21 cellular contexts compared by ENCODE assay signal in genomic region chr3:31392568-31392967, GRCh38.
DNase-seq lines count a peak whose midpoint lies in the region; ATAC-seq, FAIRE-seq and TF ChIP-seq lines count a peak whose summit lies in the region.
"Had no signal": no experiment of that assay in that cellular context is flagged by ENCODE, and none has a peak within 500 bp of the region (broad histone marks: within the 10 kb centered on the region; RNA-seq: fewer than 3 reads in every experiment).

No MANE protein-coding gene starts in this region.

- H3K27me3 ChIP-seq in MM.1S (replicated peaks; ENCODE audit: insufficient read depth, low read length) (no peaks in the 10 kb centered on the region), lower lobe of right lung (ENCODE audit: low read depth) (no peaks in the 10 kb centered on the region)
- no peaks in the 10 kb centered on the region for H3K27me3 ChIP-seq in CD4-positive, alpha-beta memory T cell (ENCODE audit: insufficient read depth, low read length)
- H3K27me3 ChIP-seq: breast epithelium, esophagus squamous epithelium, SJSA1, uterus had no signal

- no peak for TF ChIP-seq POLR2A in GM12892 (IDR thresholded peaks at IDR 0.05; ENCODE audit: low read depth, low read length)

- no peaks in the 10 kb centered on the region for H3K27me3 Mint-ChIP-seq in CD4-positive, alpha-beta memory T cell
- H3K27me3 Mint-ChIP-seq: stimulated activated naive CD8-positive, alpha-beta T cell treated with anti-CD3 and anti-CD28 coated beads, Interleukin-15, Interleukin-2, amounts not matched to agents 100 ng/mL and 50 ng/mL, for 24 hours had no signal

- peaks cover 4 to 13% (median 9%) of the 10 kb centered on the region in 4 donors for H3K4me1 Mint-ChIP-seq in CD4-positive, alpha-beta memory T cell
- H3K4me1 Mint-ChIP-seq: immature natural killer cell, memory B cell had no signal

- H3K4me3 ChIP-seq in MM.1S (ENCODE audit: low read length) (no peak overlapping the region), lower lobe of right lung (no peak overlapping the region)
- H3K4me3 ChIP-seq in CD4-positive, alpha-beta memory T cell (ENCODE audit: low read length in 2 of 2) = no peak overlapping the region
- H3K4me3 ChIP-seq: breast epithelium, esophagus squamous epithelium, SJSA1, uterus had no signal

- H3K9me3 ChIP-seq in MM.1S (replicated peaks; ENCODE audit: insufficient read depth, low read length) (no peaks in the 10 kb centered on the region), lower lobe of right lung (no peaks in the 10 kb centered on the region)
- no peaks in the 10 kb centered on the region for H3K9me3 ChIP-seq in CD4-positive, alpha-beta memory T cell (ENCODE audit: control insufficient read depth in 1 of 2, low read length in 2 of 2)
- H3K9me3 ChIP-seq: breast epithelium, esophagus squamous epithelium, SJSA1, uterus had no signal

- H3K9me2 ChIP-seq in MM.1S (replicated peaks; ENCODE audit: insufficient read depth, low read length) = no peaks in the 10 kb centered on the region

- H3K36me3 ChIP-seq in MM.1S (replicated peaks; ENCODE audit: insufficient read depth, low read length) (no peaks in the 10 kb centered on the region), lower lobe of right lung (no peaks in the 10 kb centered on the region)
- H3K36me3 ChIP-seq in CD4-positive, alpha-beta memory T cell (ENCODE audit: insufficient read depth, low read length) = no peaks in the 10 kb centered on the region
- H3K36me3 ChIP-seq: breast epithelium, esophagus squamous epithelium, SJSA1, uterus had no signal

- DNase-seq in GM12892 (ENCODE audit: insufficient read length) (no peak), MM.1S (no peak), SW 1271 (lab: John Stamatoyannopoulos, UW) (no peak), NCI-H524 (lab: John Stamatoyannopoulos, UW) (no peak), lower lobe of right lung (no peak)
- DNase-seq in CD4-positive, alpha-beta memory T cell = no peak
- DNase-seq: activated CD4-positive, alpha-beta T cell treated with anti-CD3 and anti-CD28 coated beads for 4 hours; esophagus squamous epithelium; glutamatergic neuron; immature natural killer cell; NCI-H1417; uterus had no signal

- CTCF ChIA-PET in CD4-positive, alpha-beta memory T cell (lab: Charles Lee; ENCODE audit: partially characterized antibody) = no interaction called here

- no peaks in the 10 kb centered on the region for H3F3A ChIP-seq in MM.1S (ENCODE audit: insufficient read depth, low read length)

- peaks cover 12% of the 10 kb centered on the region for H3K4me1 ChIP-seq in MM.1S (ENCODE audit: low read length)
- peaks cover 4% of the 10 kb centered on the region for H3K4me1 ChIP-seq in CD4-positive, alpha-beta memory T cell (ENCODE audit: insufficient read depth, low read length)
- no peaks in the 10 kb centered on the region for H3K4me1 ChIP-seq in lower lobe of right lung
- H3K4me1 ChIP-seq: breast epithelium, esophagus squamous epithelium, SJSA1, uterus had no signal

- peaks cover 0 to 1% of the 10 kb centered on the region in 2 donors for H3K36me3 Mint-ChIP-seq in CD4-positive, alpha-beta memory T cell

- no peak overlapping the region for H2AFZ ChIP-seq in MM.1S (ENCODE audit: low read length)

- peaks cover 0 to 3% (median 2%) of the 10 kb centered on the region in 8 donors for H3K9me3 Mint-ChIP-seq in CD4-positive, alpha-beta memory T cell
- H3K9me3 Mint-ChIP-seq: immature natural killer cell; natural killer cell treated with Interleukin-12 subunit alpha and Interleukin-12 subunit beta and Interleukin-15 and Interleukin-18, amount 100 ng/mL, for 72 hours had no signal

- peak overlapping the region in 2 of 7 donors; percentile 10 to 47 for H3K27ac Mint-ChIP-seq in CD4-positive, alpha-beta memory T cell
- H3K27ac Mint-ChIP-seq: activated naive CD4-positive, alpha-beta T cell treated with anti-CD3 and anti-CD28 coated beads, Interleukin-2, amount 50 U/mL, for 72 hours; memory B cell; natural killer cell treated with Interleukin-12 subunit alpha and Interleukin-12 subunit beta and Interleukin-15 and Interleukin-18, amount 100 ng/mL, for 72 hours; stimulated activated naive CD8-positive, alpha-beta T cell treated with anti-CD3 and anti-CD28 coated beads, Interleukin-15, Interleukin-2, amounts not matched to agents 100 ng/mL and 50 ng/mL, for 24 hours had no signal

- peak; percentile 62 for ATAC-seq in GM19372 (IDR thresholded peaks at IDR 0.05; ENCODE audit: low read depth, unreplicated experiment)
- ATAC-seq in HG02678 (IDR thresholded peaks at IDR 0.05; ENCODE audit: unreplicated experiment) = peak; percentile 52
- ATAC-seq in lower lobe of right lung = no peak
- ATAC-seq: activated naive CD4-positive, alpha-beta T cell treated with anti-CD3 and anti-CD28 coated beads, Interleukin-2, amount 50 U/mL, for 72 hours; natural killer cell treated with Interleukin-12 subunit alpha and Interleukin-12 subunit beta and Interleukin-15 and Interleukin-18, amount 100 ng/mL, for 72 hours had no signal

- no peaks in the 10 kb centered on the region for H3K79me2 ChIP-seq in MM.1S (ENCODE audit: low read length)

- intact Hi-C loops in CD4-positive, alpha-beta memory T cell (cut with micrococcal nuclease) = no loop called here
- intact Hi-C loops in lower lobe of right lung (cut with DNase I) = no loop called here

- peak overlapping the region; percentile 17; the same call in 1 of the 2 replicates for H3K27ac ChIP-seq in MM.1S (ENCODE audit: low read length)
- no peak overlapping the region for H3K27ac ChIP-seq in CD4-positive, alpha-beta memory T cell (ENCODE audit: low read depth, low read length)
- no peak overlapping the region for H3K27ac ChIP-seq in lower lobe of right lung
- H3K27ac ChIP-seq: breast epithelium, esophagus squamous epithelium, KMS-11, SJSA1, uterus had no signal

- TF ChIP-seq CTCF in MM.1S (IDR thresholded peaks at IDR 0.05; ENCODE audit: low read length) = no peak
- no peak for TF ChIP-seq CTCF in lower lobe of right lung (IDR thresholded peaks at IDR 0.05)

- FAIRE-seq in GM12892 (lab: Jason Lieb, UNC) = peak; percentile 81

- H3K4me3 Mint-ChIP-seq in CD4-positive, alpha-beta memory T cell = peak overlapping the region in 1 of 8 donors; percentile 11
- H3K4me3 Mint-ChIP-seq: immature natural killer cell; memory B cell; natural killer cell treated with Interleukin-12 subunit alpha and Interleukin-12 subunit beta and Interleukin-15 and Interleukin-18, amount 100 ng/mL, for 72 hours; stimulated activated naive CD8-positive, alpha-beta T cell treated with anti-CD3 and anti-CD28 coated beads, Interleukin-15, Interleukin-2, amounts not matched to agents 100 ng/mL and 50 ng/mL, for 24 hours had no signal

- H3K9ac ChIP-seq in MM.1S (ENCODE audit: low read length) = no peak overlapping the region
- H3K9ac ChIP-seq: KMS-11 had no signal

- no peaks in the 10 kb centered on the region for H4K20me1 ChIP-seq in MM.1S (ENCODE audit: insufficient read depth, low read length)

- POLR2A ChIA-PET in CD4-positive, alpha-beta memory T cell (lab: Charles Lee; ENCODE audit: partially characterized antibody) = no interaction called here

- no peak overlapping the region for H3K4me2 ChIP-seq in MM.1S (ENCODE audit: low read depth, low read length)
- H3K4me2 ChIP-seq: KMS-11 had no signal

Comparison
In these comparisons a context has a peak if more than half of its experiments do, and no peak if none do; other contexts are left out.
1. ATAC-seq: peak in GM19372 (single experiment) and HG02678 (single experiment); none in lower lobe of right lung (0 of 2).